ENCODE assay signal across 8 cellular contexts in the genomic region with DNA sequence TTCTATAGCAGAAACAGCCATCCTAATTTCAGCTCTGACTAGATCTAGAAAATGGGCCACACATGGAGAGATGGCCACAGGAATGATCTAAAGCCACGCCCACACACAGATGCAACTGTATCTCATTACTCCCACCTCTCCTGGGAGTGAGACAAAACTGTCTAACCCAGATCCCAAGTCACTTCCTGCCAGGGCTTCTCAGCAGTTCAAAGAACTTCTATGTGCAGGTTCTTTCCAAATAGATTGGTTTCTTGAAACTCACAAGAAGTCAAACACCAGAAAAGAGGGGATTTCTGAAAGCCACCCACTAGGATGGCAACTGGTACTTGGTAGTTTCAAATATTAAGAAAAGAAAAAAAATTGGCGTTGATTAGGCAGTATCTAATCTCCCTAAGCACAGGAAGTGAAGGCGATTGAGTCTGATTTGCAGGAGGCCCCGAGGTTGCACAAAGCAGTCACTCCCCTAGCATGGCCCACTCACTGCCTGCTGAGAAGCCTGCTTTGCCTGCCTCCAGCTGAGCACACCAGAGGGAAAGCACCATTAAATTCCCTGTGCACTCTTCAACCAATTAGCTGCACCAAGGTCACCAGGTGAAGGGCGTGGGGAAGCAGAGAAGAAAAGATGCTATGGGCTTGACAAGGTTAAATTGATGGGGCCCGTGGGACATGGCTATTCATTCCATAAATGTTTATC. TPM values are rescaled to one million over a fixed set of nuclear protein-coding genes. Genes with fewer than 3 reads are reported as not detected.
DNase-seq lines count a peak whose midpoint lies in the region; ATAC-seq lines count a peak whose summit lies in the region.

No MANE protein-coding gene starts in this region.

- no peaks in the 10 kb centered on the region for H3K9me3 Mint-ChIP-seq in activated T-cell treated with anti-CD3 and anti-CD28 coated beads, Interleukin-2, amount 50 U/mL, for 4 hours
- no peaks in the 10 kb centered on the region for H3K9me3 Mint-ChIP-seq in stimulated activated naive CD8-positive, alpha-beta T cell treated with anti-CD3 and anti-CD28 coated beads, Interleukin-15, amount 100 ng/mL, for 72 hours

- H3K9me3 ChIP-seq in HAP-1, result no peaks in the 10 kb centered on the region

- H3K36me3 ChIP-seq in HAP-1 (replicated peaks), result no peaks in the 10 kb centered on the region

- H3K27me3 Mint-ChIP-seq in activated T-cell treated with anti-CD3 and anti-CD28 coated beads, Interleukin-2, amount 50 U/mL, for 4 hours (ENCODE audit: low read depth), result no peaks in the 10 kb centered on the region
- no peaks in the 10 kb centered on the region for H3K27me3 Mint-ChIP-seq in stimulated activated naive CD8-positive, alpha-beta T cell treated with anti-CD3 and anti-CD28 coated beads, Interleukin-15, amount 100 ng/mL, for 72 hours

- DNase-seq in A172 (ENCODE audit: low spot score) (peak; percentile 62), NCI-H2171 treated with DMSO at 0.1 percent for 48 hours (lab: John Stamatoyannopoulos, UW) (peak; percentile 73), left kidney (ENCODE audit: low read depth, low spot score) (peak; percentile 80), HAP-1 (ENCODE audit: low spot score in 2 of 2) (no peak)
- DNase-seq in activated T-cell treated with anti-CD3 and anti-CD28 coated beads, Interleukin-2, amount 50 U/mL, for 4 hours, result peak; percentile 40
- peak; percentile 50 to 80 for DNase-seq in stimulated activated naive CD8-positive, alpha-beta T cell treated with anti-CD3 and anti-CD28 coated beads, Interleukin-15, amount 100 ng/mL, for 72 hours

- no peaks in the 10 kb centered on the region; the same call in none of the 2 replicates for H3K4me1 ChIP-seq in HAP-1

- peak; percentile 77 for ATAC-seq in GM18520 (IDR thresholded peaks at IDR 0.05; ENCODE audit: unreplicated experiment)
- peak; percentile 50 for ATAC-seq in HG02938 (IDR thresholded peaks at IDR 0.05; ENCODE audit: unreplicated experiment)
- peak; percentile 92 to 93 for ATAC-seq in activated T-cell treated with anti-CD3 and anti-CD28 coated beads, Interleukin-2, amount 50 U/mL, for 4 hours
- peak; percentile 96 for ATAC-seq in stimulated activated naive CD8-positive, alpha-beta T cell treated with anti-CD3 and anti-CD28 coated beads, Interleukin-15, amount 100 ng/mL, for 72 hours

- no peak overlapping the region for H3K4me3 ChIP-seq in HAP-1

- in situ Hi-C loops in HAP-1 (cut with MboI; ENCODE audit: low sequenced_read_pairs), result no loop called here

- peaks cover 6% of the 10 kb centered on the region for H3K36me3 Mint-ChIP-seq in activated T-cell treated with anti-CD3 and anti-CD28 coated beads, Interleukin-2, amount 50 U/mL, for 4 hours (ENCODE audit: insufficient read depth)

- peaks cover 53% of the 10 kb centered on the region for H3K4me1 Mint-ChIP-seq in activated T-cell treated with anti-CD3 and anti-CD28 coated beads, Interleukin-2, amount 50 U/mL, for 4 hours (ENCODE audit: low read depth)
- H3K4me1 Mint-ChIP-seq in stimulated activated naive CD8-positive, alpha-beta T cell treated with anti-CD3 and anti-CD28 coated beads, Interleukin-15, amount 100 ng/mL, for 72 hours, result peaks cover 52% of the 10 kb centered on the region

- peak overlapping the region; percentile 46 for H3K4me3 Mint-ChIP-seq in activated T-cell treated with anti-CD3 and anti-CD28 coated beads, Interleukin-2, amount 50 U/mL, for 4 hours
- H3K4me3 Mint-ChIP-seq in stimulated activated naive CD8-positive, alpha-beta T cell treated with anti-CD3 and anti-CD28 coated beads, Interleukin-15, amount 100 ng/mL, for 72 hours, result peak overlapping the region; percentile 17 to 67

- peak overlapping the region in 1 of 2 donors; percentile 77 for H3K27ac Mint-ChIP-seq in stimulated activated naive CD8-positive, alpha-beta T cell treated with anti-CD3 and anti-CD28 coated beads, Interleukin-15, amount 100 ng/mL, for 72 hours

- H3K27me3 ChIP-seq in HAP-1 (ENCODE audit: low read depth), result no peaks in the 10 kb centered on the region

RNA-seq across cellular contexts. Expression of a gene that starts 51.1 kb away (rescaled TPM):
- 17.0 and 19.2 TPM in 2 replicates for total RNA-seq in A172 (2014; rRNA removed; shearing (Covaris generic))
- total RNA-seq in activated T-cell treated with anti-CD3 and anti-CD28 coated beads, Interleukin-2, amount 50 U/mL, for 4 hours, result 10 to 100 TPM; 15.5 to 17.2 (median 16.5) TPM

Comparison
In these comparisons a context has a peak if more than half of its experiments do, and no peak if none do; other contexts are left out.
1. DNase-seq: peak in A172 (single experiment), NCI-H2171 treated with DMSO at 0.1 percent for 48 hours (single experiment), activated T-cell treated with anti-CD3 and anti-CD28 coated beads, Interleukin-2, amount 50 U/mL, for 4 hours (single experiment), left kidney (single experiment) and stimulated activated naive CD8-positive, alpha-beta T cell treated with anti-CD3 and anti-CD28 coated beads, Interleukin-15, amount 100 ng/mL, for 72 hours (2 of 2); none in HAP-1 (0 of 2).
2. Peak in every context shown above with its lines, with median percentiles within 50 percentile points of each other: ATAC-seq.